In genomic region chr2:237888389-237888788, GRCh38 we compare ENCODE assay signal across 15 cellular contexts. TPM values are rescaled to one million over a fixed set of nuclear protein-coding genes. Genes with fewer than 3 reads are reported as not detected.
DNase-seq lines count a peak whose midpoint lies in the region; ATAC-seq, FAIRE-seq and TF ChIP-seq lines count a peak whose summit lies in the region.
"Had no signal": no experiment of that assay in that cellular context is flagged by ENCODE, and none has a peak within 500 bp of the region (broad histone marks: within the 10 kb centered on the region; RNA-seq: fewer than 3 reads in every experiment).

No MANE protein-coding gene starts in this region.

- H3K27me3 ChIP-seq in ovary = no peaks in the 10 kb centered on the region
- H3K27me3 ChIP-seq: BLaER1 had no signal

- H3K36me3 Mint-ChIP-seq in effector memory CD8-positive, alpha-beta T cell (ENCODE audit: insufficient read depth) = no peaks in the 10 kb centered on the region

- WGBS in ovary, 3 donors = 11 to 26% (median 17%) methylated on average over 2 of the region's 2 CpGs

- ATAC-seq in effector memory CD8-positive, alpha-beta T cell (replicated peaks) = no peak
- no peak for ATAC-seq in GM21526 (IDR thresholded peaks at IDR 0.05; ENCODE audit: low FRiP score, unreplicated experiment)
- ATAC-seq: stimulated activated naive CD8-positive, alpha-beta T cell treated with anti-CD3 and anti-CD28 coated beads, Interleukin-15, amount 100 ng/mL, for 72 hours had no signal

- H3K9me3 ChIP-seq in ovary = no peaks in the 10 kb centered on the region
- H3K9me3 ChIP-seq: BLaER1 had no signal

- TF ChIP-seq EP300 in ovary (IDR thresholded peaks at IDR 0.05) = no peak

- no peaks in the 10 kb centered on the region for H3K36me3 ChIP-seq in ovary
- H3K36me3 ChIP-seq: BLaER1 had no signal

- H3K4me3 ChIP-seq in AG09309 (ENCODE audit: control insufficient read depth, low read depth, low read length) (no peak overlapping the region), epithelial cell of proximal tubule (ENCODE audit: low read depth, low read length) (no peak overlapping the region), ovary (no peak overlapping the region)
- H3K4me3 ChIP-seq: BLaER1 had no signal

- peaks cover 18% of the 10 kb centered on the region for H3K4me1 ChIP-seq in ovary (ENCODE audit: insufficient read depth)

- TF ChIP-seq POLR2A in ovary (IDR thresholded peaks at IDR 0.05) = peak; percentile 14

- peaks cover 3 to 11% of the 10 kb centered on the region in 2 donors for H3K4me1 Mint-ChIP-seq in effector memory CD8-positive, alpha-beta T cell (ENCODE audit: low read depth in 2 of 2)

- H3K27ac Mint-ChIP-seq in effector memory CD8-positive, alpha-beta T cell = no peak overlapping the region
- H3K27ac Mint-ChIP-seq: stimulated activated naive CD8-positive, alpha-beta T cell treated with anti-CD3 and anti-CD28 coated beads, Interleukin-15, amount 100 ng/mL, for 72 hours had no signal

- DNase-seq in AG09309 (ENCODE audit: low read depth) (peak; percentile 20), NCI-H460 (ENCODE audit: extremely low read depth, low read depth) (peak; percentile 8), epithelial cell of proximal tubule (ENCODE audit: low read depth) (peak; percentile 4), ovary (no peak), SKM-1 treated with dmso at 0.1 percent for 144 hours (lab: John Stamatoyannopoulos, UW; ENCODE audit: unreplicated experiment) (no peak), urothelium cell line (ENCODE audit: low spot score) (no peak)
- no peak for DNase-seq in effector memory CD8-positive, alpha-beta T cell
- DNase-seq: activated gamma-delta T cell treated with Interleukin-2 at 50 U/mL for 16 hours; stimulated activated CD4-positive, alpha-beta T cell treated with anti-CD3 and anti-CD28 coated beads, Interleukin-2, amount 100 ng/mL, for 24 hours; stimulated activated naive CD8-positive, alpha-beta T cell treated with anti-CD3 and anti-CD28 coated beads, Interleukin-15, amount 100 ng/mL, for 72 hours had no signal

- no peaks in the 10 kb centered on the region for H3K9me3 Mint-ChIP-seq in effector memory CD8-positive, alpha-beta T cell
- H3K9me3 Mint-ChIP-seq: neural crest cell; stimulated activated naive CD8-positive, alpha-beta T cell treated with anti-CD3 and anti-CD28 coated beads, Interleukin-15, amount 100 ng/mL, for 72 hours had no signal

- no peak for TF ChIP-seq CTCF in AG09309 (IDR thresholded peaks at IDR 0.05; ENCODE audit: control insufficient read depth, insufficient read depth, low read depth, low read length, missing control alignments)
- no peak for TF ChIP-seq CTCF in epithelial cell of proximal tubule (conservative IDR thresholded peaks at IDR 0.05; ENCODE audit: low read depth, low read length)
- no peak for TF ChIP-seq CTCF in ovary (IDR thresholded peaks at IDR 0.05)

- intact Hi-C loops in ovary (cut with DNase I) = no loop called here

- no peak for FAIRE-seq in urothelium cell line (lab: Jason Lieb, UNC)
- FAIRE-seq: H54 had no signal

- H3K27ac ChIP-seq in ovary = peak overlapping the region; percentile 90 to 95
- H3K27ac ChIP-seq: BLaER1, KMS-11 had no signal

- H3K27me3 Mint-ChIP-seq in effector memory CD8-positive, alpha-beta T cell = no peaks in the 10 kb centered on the region
- H3K27me3 Mint-ChIP-seq: stimulated activated naive CD8-positive, alpha-beta T cell treated with anti-CD3 and anti-CD28 coated beads, Interleukin-15, amount 100 ng/mL, for 72 hours had no signal

- no peak overlapping the region for H3K4me3 Mint-ChIP-seq in effector memory CD8-positive, alpha-beta T cell
- H3K4me3 Mint-ChIP-seq: neural crest cell; stimulated activated naive CD8-positive, alpha-beta T cell treated with anti-CD3 and anti-CD28 coated beads, Interleukin-15, amount 100 ng/mL, for 72 hours had no signal

RNA-seq across cellular contexts. Expression of gene RAMP1, which starts 29.0 kb away (rescaled TPM):
- 0.43 and 0.52 TPM in 2 replicates for total RNA-seq in NCI-H460 (2014; rRNA removed; shearing (Covaris generic))
- polyA plus RNA-seq in NCI-H460 (2014; cell fraction: nucleus; rRNA removed) = 2.2 and 2.7 TPM in 2 replicates
- 4.0 and 6.5 TPM in 2 replicates for total RNA-seq in epithelial cell of proximal tubule
- 10 to 100 TPM; 22.1 to 62.5 (median 33.6) TPM for total RNA-seq in ovary
- polyA plus RNA-seq in ovary = 10 to 100 TPM in 1 of 2 donors, 1 to 10 TPM in 1; 1.8 to 17.3 TPM

Comparison
In these comparisons a context has a peak if more than half of its experiments do, and no peak if none do; other contexts are left out.
1. DNase-seq: peak in AG09309 (single experiment), NCI-H460 (single experiment) and epithelial cell of proximal tubule (single experiment); none in ovary (0 of 5), SKM-1 treated with dmso at 0.1 percent for 144 hours (single experiment), effector memory CD8-positive, alpha-beta T cell (0 of 3) and urothelium cell line (single experiment).